2 cellular contexts compared by ENCODE assay signal in the genomic region with DNA sequence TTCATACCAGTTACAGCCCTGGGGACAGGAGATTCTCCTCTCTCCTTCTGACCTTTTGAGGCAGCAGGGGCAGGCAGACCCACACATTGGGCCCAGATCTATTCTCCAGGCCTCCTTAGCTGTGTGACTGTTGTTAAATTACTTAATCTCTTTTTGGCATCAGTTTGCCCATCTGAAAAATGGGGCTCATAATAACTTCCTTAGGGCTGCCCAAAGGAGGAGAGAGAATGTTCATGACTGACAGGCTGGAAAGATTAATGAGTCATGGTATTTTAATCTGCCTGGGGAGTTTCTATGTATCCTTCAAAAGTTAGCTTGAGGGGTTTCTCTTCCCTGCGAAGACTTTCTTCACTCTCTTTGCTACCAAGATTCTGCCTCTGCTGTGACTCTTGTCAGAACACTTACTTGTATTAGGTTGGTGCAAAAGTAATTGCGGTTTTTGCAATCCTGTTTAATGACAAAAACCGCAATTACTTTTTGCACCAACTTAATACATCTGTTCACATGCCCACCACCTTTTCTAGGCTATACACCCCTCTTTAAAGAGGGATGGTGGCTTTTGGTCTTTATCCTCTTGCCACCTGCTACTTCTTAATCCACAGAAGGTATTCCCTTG.
TF ChIP-seq lines count a peak whose summit lies in the region.

No MANE protein-coding gene starts in this region.

TF ChIP-seq in HepG2, 621 proteins besides CTCF, POLR2A, EP300 and RAD21:
- TF ChIP-seq ZNF629 (CRISPR knock-in tag; conservative IDR thresholded peaks at IDR 0.05), result peak; percentile 59
- TF ChIP-seq ZNF564 (CRISPR knock-in tag; IDR thresholded peaks at IDR 0.05), result no peak
- TF ChIP-seq TARDBP (CRISPR knock-in tag; IDR thresholded peaks at IDR 0.05), result no peak

TF ChIP-seq in K562, 482 proteins besides CTCF, POLR2A, EP300 and RAD21 (continues in another document):
- TF ChIP-seq, protein P1, sequence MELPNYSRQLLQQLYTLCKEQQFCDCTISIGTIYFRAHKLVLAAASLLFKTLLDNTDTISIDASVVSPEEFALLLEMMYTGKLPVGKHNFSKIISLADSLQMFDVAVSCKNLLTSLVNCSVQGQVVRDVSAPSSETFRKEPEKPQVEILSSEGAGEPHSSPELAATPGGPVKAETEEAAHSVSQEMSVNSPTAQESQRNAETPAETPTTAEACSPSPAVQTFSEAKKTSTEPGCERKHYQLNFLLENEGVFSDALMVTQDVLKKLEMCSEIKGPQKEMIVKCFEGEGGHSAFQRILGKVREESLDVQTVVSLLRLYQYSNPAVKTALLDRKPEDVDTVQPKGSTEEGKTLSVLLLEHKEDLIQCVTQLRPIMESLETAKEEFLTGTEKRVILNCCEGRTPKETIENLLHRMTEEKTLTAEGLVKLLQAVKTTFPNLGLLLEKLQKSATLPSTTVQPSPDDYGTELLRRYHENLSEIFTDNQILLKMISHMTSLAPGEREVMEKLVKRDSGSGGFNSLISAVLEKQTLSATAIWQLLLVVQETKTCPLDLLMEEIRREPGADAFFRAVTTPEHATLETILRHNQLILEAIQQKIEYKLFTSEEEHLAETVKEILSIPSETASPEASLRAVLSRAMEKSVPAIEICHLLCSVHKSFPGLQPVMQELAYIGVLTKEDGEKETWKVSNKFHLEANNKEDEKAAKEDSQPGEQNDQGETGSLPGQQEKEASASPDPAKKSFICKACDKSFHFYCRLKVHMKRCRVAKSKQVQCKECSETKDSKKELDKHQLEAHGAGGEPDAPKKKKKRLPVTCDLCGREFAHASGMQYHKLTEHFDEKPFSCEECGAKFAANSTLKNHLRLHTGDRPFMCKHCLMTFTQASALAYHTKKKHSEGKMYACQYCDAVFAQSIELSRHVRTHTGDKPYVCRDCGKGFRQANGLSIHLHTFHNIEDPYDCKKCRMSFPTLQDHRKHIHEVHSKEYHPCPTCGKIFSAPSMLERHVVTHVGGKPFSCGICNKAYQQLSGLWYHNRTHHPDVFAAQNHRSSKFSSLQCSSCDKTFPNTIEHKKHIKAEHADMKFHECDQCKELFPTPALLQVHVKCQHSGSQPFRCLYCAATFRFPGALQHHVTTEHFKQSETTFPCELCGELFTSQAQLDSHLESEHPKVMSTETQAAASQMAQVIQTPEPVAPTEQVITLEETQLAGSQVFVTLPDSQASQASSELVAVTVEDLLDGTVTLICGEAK (IDR thresholded peaks at IDR 0.05), result peak; percentile 76
- TF ChIP-seq, protein P1 (CRISPR knock-in tag; IDR thresholded peaks at IDR 0.05), result no peak
- TF ChIP-seq SRF (CRISPR knock-in tag; IDR thresholded peaks at IDR 0.05), result no peak
- no peak for TF ChIP-seq NFIX (CRISPR knock-in tag; IDR thresholded peaks at IDR 0.05; ENCODE audit: low read depth)
- TF ChIP-seq, protein P2, sequence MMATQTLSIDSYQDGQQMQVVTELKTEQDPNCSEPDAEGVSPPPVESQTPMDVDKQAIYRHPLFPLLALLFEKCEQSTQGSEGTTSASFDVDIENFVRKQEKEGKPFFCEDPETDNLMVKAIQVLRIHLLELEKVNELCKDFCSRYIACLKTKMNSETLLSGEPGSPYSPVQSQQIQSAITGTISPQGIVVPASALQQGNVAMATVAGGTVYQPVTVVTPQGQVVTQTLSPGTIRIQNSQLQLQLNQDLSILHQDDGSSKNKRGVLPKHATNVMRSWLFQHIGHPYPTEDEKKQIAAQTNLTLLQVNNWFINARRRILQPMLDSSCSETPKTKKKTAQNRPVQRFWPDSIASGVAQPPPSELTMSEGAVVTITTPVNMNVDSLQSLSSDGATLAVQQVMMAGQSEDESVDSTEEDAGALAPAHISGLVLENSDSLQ (IDR thresholded peaks at IDR 0.05), result peak; percentile 87
- no peak for TF ChIP-seq TSC22D4 (tag; IDR thresholded peaks at IDR 0.05)
- TF ChIP-seq MTA1 (IDR thresholded peaks at IDR 0.05; ENCODE audit: borderline replicate concordance), result no peak
- peak; percentile 64 for TF ChIP-seq MEIS2 (IDR thresholded peaks at IDR 0.05; ENCODE audit: partially characterized antibody)
- TF ChIP-seq CREBBP (IDR thresholded peaks at IDR 0.05; ENCODE audit: low read depth, low read length), result no peak
- TF ChIP-seq ZNF445 (CRISPR knock-in tag; IDR thresholded peaks at IDR 0.05; ENCODE audit: low read depth), result no peak
- no peak for TF ChIP-seq CBX1 (IDR thresholded peaks at IDR 0.05; ENCODE audit: low read depth)
- TF ChIP-seq, protein P3, sequence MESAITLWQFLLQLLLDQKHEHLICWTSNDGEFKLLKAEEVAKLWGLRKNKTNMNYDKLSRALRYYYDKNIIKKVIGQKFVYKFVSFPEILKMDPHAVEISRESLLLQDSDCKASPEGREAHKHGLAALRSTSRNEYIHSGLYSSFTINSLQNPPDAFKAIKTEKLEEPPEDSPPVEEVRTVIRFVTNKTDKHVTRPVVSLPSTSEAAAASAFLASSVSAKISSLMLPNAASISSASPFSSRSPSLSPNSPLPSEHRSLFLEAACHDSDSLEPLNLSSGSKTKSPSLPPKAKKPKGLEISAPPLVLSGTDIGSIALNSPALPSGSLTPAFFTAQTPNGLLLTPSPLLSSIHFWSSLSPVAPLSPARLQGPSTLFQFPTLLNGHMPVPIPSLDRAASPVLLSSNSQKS (CRISPR knock-in tag; IDR thresholded peaks at IDR 0.05), result no peak
- TF ChIP-seq DIDO1 (tag; IDR thresholded peaks at IDR 0.05; ENCODE audit: low read depth), result no peak
- TF ChIP-seq ZFP1 (CRISPR knock-in tag; IDR thresholded peaks at IDR 0.05), result no peak
- no peak for TF ChIP-seq KAT8 (IDR thresholded peaks at IDR 0.05; ENCODE audit: low read depth)
- no peak for TF ChIP-seq ZNF316 (IDR thresholded peaks at IDR 0.05)
- no peak for TF ChIP-seq TFAM (CRISPR knock-in tag; conservative IDR thresholded peaks at IDR 0.05)
- TF ChIP-seq SUPT5H (IDR thresholded peaks at IDR 0.05), result no peak
- no peak for TF ChIP-seq MAFF (IDR thresholded peaks at IDR 0.05; ENCODE audit: low read length)
- no peak for TF ChIP-seq YBX1 (IDR thresholded peaks at IDR 0.05)
- TF ChIP-seq BRCA1 (IDR thresholded peaks at IDR 0.05), result no peak
- no peak for TF ChIP-seq BRCA1 (CRISPR knock-in tag; IDR thresholded peaks at IDR 0.05)
- no peak for TF ChIP-seq ZNF586 (CRISPR knock-in tag; conservative IDR thresholded peaks at IDR 0.05)
- no peak for TF ChIP-seq KAT7 (CRISPR knock-in tag; IDR thresholded peaks at IDR 0.05; ENCODE audit: borderline replicate concordance)
- TF ChIP-seq POLR2H (tag; IDR thresholded peaks at IDR 0.05; ENCODE audit: low read depth), result no peak
- TF ChIP-seq RBM15 (IDR thresholded peaks at IDR 0.05; ENCODE audit: insufficient read depth, low read length), result no peak
- TF ChIP-seq MEF2D (tag; conservative IDR thresholded peaks at IDR 0.05; ENCODE audit: low read depth), result no peak
- TF ChIP-seq RBM25 (IDR thresholded peaks at IDR 0.05; ENCODE audit: low read depth, low read length, severe bottlenecking), result peak; percentile 81
- no peak for TF ChIP-seq U2AF1 (optimal IDR thresholded peaks at IDR 0.05; ENCODE audit: low read depth, low read length)
- no peak for TF ChIP-seq NCOA4 (IDR thresholded peaks at IDR 0.05; ENCODE audit: partially characterized antibody)
- TF ChIP-seq RBM22 (IDR thresholded peaks at IDR 0.05; ENCODE audit: low read depth, low read length, poor library complexity, severe bottlenecking), result no peak
- TF ChIP-seq FOSL1 (tag; conservative IDR thresholded peaks at IDR 0.05), result 0 out of 2 replicates have a peak, but pooled peaks have one; percentile 29
- TF ChIP-seq NUFIP1 (IDR thresholded peaks at IDR 0.05; ENCODE audit: partially characterized antibody), result no peak
- TF ChIP-seq, protein P4, sequence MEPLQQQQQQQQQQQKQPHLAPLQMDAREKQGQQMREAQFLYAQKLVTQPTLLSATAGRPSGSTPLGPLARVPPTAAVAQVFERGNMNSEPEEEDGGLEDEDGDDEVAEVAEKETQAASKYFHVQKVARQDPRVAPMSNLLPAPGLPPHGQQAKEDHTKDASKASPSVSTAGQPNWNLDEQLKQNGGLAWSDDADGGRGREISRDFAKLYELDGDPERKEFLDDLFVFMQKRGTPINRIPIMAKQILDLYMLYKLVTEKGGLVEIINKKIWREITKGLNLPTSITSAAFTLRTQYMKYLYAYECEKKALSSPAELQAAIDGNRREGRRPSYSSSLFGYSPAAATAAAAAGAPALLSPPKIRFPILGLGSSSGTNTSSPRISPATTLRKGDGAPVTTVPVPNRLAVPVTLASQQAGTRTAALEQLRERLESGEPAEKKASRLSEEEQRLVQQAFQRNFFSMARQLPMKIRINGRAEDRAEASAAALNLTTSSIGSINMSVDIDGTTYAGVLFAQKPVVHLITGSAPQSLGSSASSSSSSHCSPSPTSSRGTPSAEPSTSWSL (CRISPR knock-in tag; IDR thresholded peaks at IDR 0.05; ENCODE audit: borderline replicate concordance), result no peak
- TF ChIP-seq, protein P5, sequence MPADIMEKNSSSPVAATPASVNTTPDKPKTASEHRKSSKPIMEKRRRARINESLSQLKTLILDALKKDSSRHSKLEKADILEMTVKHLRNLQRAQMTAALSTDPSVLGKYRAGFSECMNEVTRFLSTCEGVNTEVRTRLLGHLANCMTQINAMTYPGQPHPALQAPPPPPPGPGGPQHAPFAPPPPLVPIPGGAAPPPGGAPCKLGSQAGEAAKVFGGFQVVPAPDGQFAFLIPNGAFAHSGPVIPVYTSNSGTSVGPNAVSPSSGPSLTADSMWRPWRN (IDR thresholded peaks at IDR 0.05; ENCODE audit: low read depth), result no peak
- no peak for TF ChIP-seq ETV6 (IDR thresholded peaks at IDR 0.05; ENCODE audit: borderline replicate concordance in 1 of 2, low read depth in 2 of 2, low read length in 1 of 2)
- no peak for TF ChIP-seq ETV6 (CRISPR knock-in tag; IDR thresholded peaks at IDR 0.05; ENCODE audit: borderline replicate concordance)
- TF ChIP-seq, protein P6, sequence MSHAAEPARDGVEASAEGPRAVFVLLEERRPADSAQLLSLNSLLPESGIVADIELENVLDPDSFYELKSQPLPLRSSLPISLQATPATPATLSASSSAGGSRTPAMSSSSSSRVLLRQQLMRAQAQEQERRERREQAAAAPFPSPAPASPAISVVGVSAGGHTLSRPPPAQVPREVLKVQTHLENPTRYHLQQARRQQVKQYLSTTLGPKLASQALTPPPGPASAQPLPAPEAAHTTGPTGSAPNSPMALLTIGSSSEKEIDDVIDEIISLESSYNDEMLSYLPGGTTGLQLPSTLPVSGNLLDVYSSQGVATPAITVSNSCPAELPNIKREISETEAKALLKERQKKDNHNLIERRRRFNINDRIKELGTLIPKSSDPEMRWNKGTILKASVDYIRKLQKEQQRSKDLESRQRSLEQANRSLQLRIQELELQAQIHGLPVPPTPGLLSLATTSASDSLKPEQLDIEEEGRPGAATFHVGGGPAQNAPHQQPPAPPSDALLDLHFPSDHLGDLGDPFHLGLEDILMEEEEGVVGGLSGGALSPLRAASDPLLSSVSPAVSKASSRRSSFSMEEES (CRISPR knock-in tag; IDR thresholded peaks at IDR 0.05), result no peak
- TF ChIP-seq ADNP (tag; IDR thresholded peaks at IDR 0.05), result 0 out of 2 replicates have a peak, but pooled peaks have one; percentile 53
- TF ChIP-seq STAT5A (IDR thresholded peaks at IDR 0.05; ENCODE audit: borderline replicate concordance, low read length), result no peak
- TF ChIP-seq CREM (IDR thresholded peaks at IDR 0.05; ENCODE audit: low read depth), result no peak
- no peak for TF ChIP-seq TCFL5 (CRISPR knock-in tag; conservative IDR thresholded peaks at IDR 0.05)
- TF ChIP-seq CREB1 (IDR thresholded peaks at IDR 0.05), result no peak
- no peak for TF ChIP-seq CREB1 (CRISPR knock-in tag; IDR thresholded peaks at IDR 0.05)
- TF ChIP-seq PTBP1 (IDR thresholded peaks at IDR 0.05; ENCODE audit: low read depth, low read length), result no peak
- no peak for TF ChIP-seq ZC3H8 (IDR thresholded peaks at IDR 0.05)
- no peak for TF ChIP-seq SMAD3 (CRISPR knock-in tag; conservative IDR thresholded peaks at IDR 0.05)
- TF ChIP-seq, protein P7, sequence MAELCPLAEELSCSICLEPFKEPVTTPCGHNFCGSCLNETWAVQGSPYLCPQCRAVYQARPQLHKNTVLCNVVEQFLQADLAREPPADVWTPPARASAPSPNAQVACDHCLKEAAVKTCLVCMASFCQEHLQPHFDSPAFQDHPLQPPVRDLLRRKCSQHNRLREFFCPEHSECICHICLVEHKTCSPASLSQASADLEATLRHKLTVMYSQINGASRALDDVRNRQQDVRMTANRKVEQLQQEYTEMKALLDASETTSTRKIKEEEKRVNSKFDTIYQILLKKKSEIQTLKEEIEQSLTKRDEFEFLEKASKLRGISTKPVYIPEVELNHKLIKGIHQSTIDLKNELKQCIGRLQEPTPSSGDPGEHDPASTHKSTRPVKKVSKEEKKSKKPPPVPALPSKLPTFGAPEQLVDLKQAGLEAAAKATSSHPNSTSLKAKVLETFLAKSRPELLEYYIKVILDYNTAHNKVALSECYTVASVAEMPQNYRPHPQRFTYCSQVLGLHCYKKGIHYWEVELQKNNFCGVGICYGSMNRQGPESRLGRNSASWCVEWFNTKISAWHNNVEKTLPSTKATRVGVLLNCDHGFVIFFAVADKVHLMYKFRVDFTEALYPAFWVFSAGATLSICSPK (IDR thresholded peaks at IDR 0.05; ENCODE audit: borderline replicate concordance), result no peak
- TF ChIP-seq ZNF253 (CRISPR knock-in tag; conservative IDR thresholded peaks at IDR 0.05), result no peak
- no peak for TF ChIP-seq MCM5 (IDR thresholded peaks at IDR 0.05; ENCODE audit: low read depth)
- TF ChIP-seq KHSRP (IDR thresholded peaks at IDR 0.05), result no peak
- TF ChIP-seq, protein P8, sequence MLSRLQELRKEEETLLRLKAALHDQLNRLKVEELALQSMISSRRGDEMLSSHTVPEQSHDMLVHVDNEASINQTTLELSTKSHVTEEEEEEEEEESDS (CRISPR knock-in tag; IDR thresholded peaks at IDR 0.05), result no peak
- TF ChIP-seq PHF8 (IDR thresholded peaks at IDR 0.05; ENCODE audit: borderline replicate concordance, low read length), result no peak
- TF ChIP-seq TRIM28 (IDR thresholded peaks at IDR 0.05), result no peak
